21 cellular contexts compared by ENCODE assay signal in genomic region chr1:85947223-85947622, GRCh38.
"Had no signal": no experiment of that assay in that cellular context is flagged by ENCODE, and none has a peak within 500 bp of the region (broad histone marks: within the 10 kb centered on the region; RNA-seq: fewer than 3 reads in every experiment).

No MANE protein-coding gene starts in this region.

- H3K4me3 ChIP-seq: colonic mucosa, esophagus squamous epithelium, gastrocnemius medialis, heart right ventricle, left lung, lower lobe of right lung had no signal

- H3K27me3 ChIP-seq: colonic mucosa, esophagus squamous epithelium, gastrocnemius medialis, heart right ventricle, left lung had no signal

- H3K27ac ChIP-seq: colonic mucosa, epithelial cell of prostate, esophagus squamous epithelium, gastrocnemius medialis, heart right ventricle, left lung, lower lobe of right lung had no signal

- ATAC-seq: effector memory CD8-positive, alpha-beta T cell; esophagus mucosa; gastrocnemius medialis; heart right ventricle; left cardiac atrium; left lung; left ventricle myocardium superior; lower lobe of right lung; naive thymus-derived CD4-positive, alpha-beta T cell had no signal

- DNase-seq: colonic mucosa; cortex of kidney; effector CD8-positive, alpha-beta T cell; effector memory CD8-positive, alpha-beta T cell; endodermal cell; erythroblast; esophagus squamous epithelium; foreskin fibroblast; gastrocnemius medialis; glutamatergic neuron; head of caudate nucleus; heart right ventricle; hippocampal formation; left cardiac atrium; left lung; left ventricle myocardium superior; lower lobe of right lung; mesenchymal stem cell; naive thymus-derived CD4-positive, alpha-beta T cell had no signal

- H3K4me1 ChIP-seq: colonic mucosa, esophagus squamous epithelium, gastrocnemius medialis, heart right ventricle, left lung, lower lobe of right lung had no signal

- H3K9me3 ChIP-seq: colonic mucosa, esophagus squamous epithelium, gastrocnemius medialis, left lung, lower lobe of right lung had no signal

- H3K36me3 ChIP-seq: colonic mucosa, esophagus squamous epithelium, gastrocnemius medialis, heart right ventricle, left lung, lower lobe of right lung had no signal
